In genomic region chr17:61621317-61621716, GRCh38 we compare ENCODE assay signal across 38 cellular contexts. TPM values are rescaled to one million over a fixed set of nuclear protein-coding genes. Genes with fewer than 3 reads are reported as not detected.
"Had no signal": no experiment of that assay in that cellular context is flagged by ENCODE, and none has a peak within 500 bp of the region (broad histone marks: within the 10 kb centered on the region; RNA-seq: fewer than 3 reads in every experiment).

No MANE protein-coding gene starts in this region.

- H3K4me1 Mint-ChIP-seq: activated CD4-positive, alpha-beta memory T cell treated with anti-CD3 and anti-CD28 coated beads, Interleukin-2, amount 10 ng/mL, durations not matched to agents 7 days and 5 days; activated CD4-positive, alpha-beta T cell treated with anti-CD3 and anti-CD28 coated beads for 36 hours; activated CD4-positive, alpha-beta T cell treated with anti-CD3 and anti-CD28 coated beads, Interleukin-2, amount 10 ng/mL, durations not matched to agents 7 days and 5 days; activated CD8-positive, alpha-beta memory T cell treated with anti-CD3 and anti-CD28 coated beads, Interleukin-2, amount 10 ng/mL, durations not matched to agents 7 days and 5 days; activated naive CD4-positive, alpha-beta T cell treated with anti-CD3 and anti-CD28 coated beads, Interleukin-2, amount 10 ng/mL, durations not matched to agents 7 days and 5 days; activated naive CD4-positive, alpha-beta T cell treated with anti-CD3 and anti-CD28 coated beads, Interleukin-2, amount 50 U/mL, for 24 hours; activated naive CD8-positive, alpha-beta T cell treated with anti-CD3 and anti-CD28 coated beads, Interleukin-2, amount 10 ng/mL, durations not matched to agents 7 days and 5 days; activated naive CD8-positive, alpha-beta T cell treated with anti-CD3 and anti-CD28 coated beads, Interleukin-2, amount 50 U/mL, for 24 hours; brain; central memory CD8-positive, alpha-beta T cell had no signal

- H3K4me3 ChIP-seq: ascending aorta, cardiac muscle cell had no signal

- H3K27ac Mint-ChIP-seq: activated CD4-positive, alpha-beta memory T cell treated with anti-CD3 and anti-CD28 coated beads, Interleukin-2, amount 10 ng/mL, durations not matched to agents 7 days and 5 days; activated CD4-positive, alpha-beta T cell treated with anti-CD3 and anti-CD28 coated beads for 36 hours; activated CD4-positive, alpha-beta T cell treated with anti-CD3 and anti-CD28 coated beads, Interleukin-2, amount 10 ng/mL, durations not matched to agents 7 days and 5 days; activated CD8-positive, alpha-beta memory T cell treated with anti-CD3 and anti-CD28 coated beads, Interleukin-2, amount 10 ng/mL, durations not matched to agents 7 days and 5 days; activated CD8-positive, alpha-beta T cell treated with anti-CD3 and anti-CD28 coated beads, Interleukin-2, amount 10 ng/mL, durations not matched to agents 7 days and 5 days; activated naive CD4-positive, alpha-beta T cell treated with anti-CD3 and anti-CD28 coated beads, Interleukin-2, amount 10 ng/mL, durations not matched to agents 7 days and 5 days; activated naive CD4-positive, alpha-beta T cell treated with anti-CD3 and anti-CD28 coated beads, Interleukin-2, amount 50 U/mL, for 24 hours; activated naive CD8-positive, alpha-beta T cell; activated naive CD8-positive, alpha-beta T cell treated with anti-CD3 and anti-CD28 coated beads, Interleukin-2, amount 10 ng/mL, durations not matched to agents 7 days and 5 days; activated naive CD8-positive, alpha-beta T cell treated with anti-CD3 and anti-CD28 coated beads, Interleukin-2, amount 50 U/mL, for 24 hours; activated T-cell treated with anti-CD3 and anti-CD28 coated beads, Interleukin-2, amount 50 U/mL, for 24 hours; activated T-helper 2 cell treated with anti-CD3 and anti-CD28 coated beads, Interferon-gamma antibody, Interleukin-2, Interleukin-4, amounts not matched to agents 10 μg/mL and 5 μg/mL and 100 μg/mL, durations not matched to agents 14 hours and 24 hours and 36 hours; brain; T-helper 1 cell treated with Interleukin-12 subunit alpha and Interleukin-12 subunit beta and Interleukin-4 antibody, amounts not matched to agents 30 μg/mL and 1 μg/mL, for 36 hours; T-helper 2 cell treated with Interferon-gamma antibody and Interleukin-4, amounts not matched to agents 5 μg/mL and 100 μg/mL, for 36 hours; WTC11 had no signal

- H3K4me3 Mint-ChIP-seq: activated CD4-positive, alpha-beta memory T cell treated with anti-CD3 and anti-CD28 coated beads, Interleukin-2, amount 10 ng/mL, durations not matched to agents 7 days and 5 days; activated CD4-positive, alpha-beta T cell treated with anti-CD3 and anti-CD28 coated beads for 36 hours; activated CD4-positive, alpha-beta T cell treated with anti-CD3 and anti-CD28 coated beads, Interleukin-2, amount 10 ng/mL, durations not matched to agents 7 days and 5 days; activated CD8-positive, alpha-beta memory T cell treated with anti-CD3 and anti-CD28 coated beads, Interleukin-2, amount 10 ng/mL, durations not matched to agents 7 days and 5 days; activated CD8-positive, alpha-beta T cell treated with anti-CD3 and anti-CD28 coated beads, Interleukin-2, amount 10 ng/mL, durations not matched to agents 7 days and 5 days; activated naive CD4-positive, alpha-beta T cell treated with anti-CD3 and anti-CD28 coated beads, Interleukin-2, amount 10 ng/mL, durations not matched to agents 7 days and 5 days; activated naive CD4-positive, alpha-beta T cell treated with anti-CD3 and anti-CD28 coated beads, Interleukin-2, amount 50 U/mL, for 24 hours; activated naive CD8-positive, alpha-beta T cell; activated naive CD8-positive, alpha-beta T cell treated with anti-CD3 and anti-CD28 coated beads, Interleukin-2, amount 10 ng/mL, durations not matched to agents 7 days and 5 days; activated naive CD8-positive, alpha-beta T cell treated with anti-CD3 and anti-CD28 coated beads, Interleukin-2, amount 50 U/mL, for 24 hours; activated T-cell treated with anti-CD3 and anti-CD28 coated beads, Interleukin-2, amount 50 U/mL, for 24 hours; brain; central memory CD8-positive, alpha-beta T cell; T-helper 1 cell treated with Interleukin-12 subunit alpha and Interleukin-12 subunit beta and Interleukin-4 antibody, amounts not matched to agents 30 μg/mL and 1 μg/mL, for 36 hours; T-helper 2 cell treated with Interferon-gamma antibody and Interleukin-4, amounts not matched to agents 5 μg/mL and 100 μg/mL, for 36 hours; WTC11 had no signal

- H3K27me3 ChIP-seq: ascending aorta, cardiac muscle cell had no signal

- H3K36me3 Mint-ChIP-seq: activated naive CD4-positive, alpha-beta T cell treated with anti-CD3 and anti-CD28 coated beads, Interleukin-2, amount 50 U/mL, for 24 hours; activated naive CD8-positive, alpha-beta T cell had no signal

- DNase-seq: activated CD4-positive, alpha-beta memory T cell treated with anti-CD3 and anti-CD28 coated beads, Interleukin-2, amount 10 ng/mL, durations not matched to agents 7 days and 5 days; activated CD4-positive, alpha-beta T cell treated with anti-CD3 and anti-CD28 coated beads for 1 hour; activated CD4-positive, alpha-beta T cell treated with anti-CD3 and anti-CD28 coated beads for 36 hours; activated CD4-positive, alpha-beta T cell treated with anti-CD3 and anti-CD28 coated beads for 48 hours; activated CD4-positive, alpha-beta T cell treated with anti-CD3 and anti-CD28 coated beads, Interleukin-2, amount 10 ng/mL, durations not matched to agents 7 days and 5 days; activated CD4-positive, alpha-beta T cell treated with anti-CD3 and anti-CD28 coated beads, Interleukin-2, amount 50 U/mL, for 48 hours; activated CD4-positive, CD25-positive, alpha-beta regulatory T cell; activated CD8-positive, alpha-beta memory T cell treated with anti-CD3 and anti-CD28 coated beads for 24 hours; activated CD8-positive, alpha-beta memory T cell treated with anti-CD3 and anti-CD28 coated beads, Interleukin-2, amount 10 ng/mL, durations not matched to agents 7 days and 5 days; activated CD8-positive, alpha-beta memory T cell treated with anti-CD3 and anti-CD28 coated beads, Interleukin-2, amount 50 U/mL, for 48 hours; activated CD8-positive, alpha-beta T cell treated with anti-CD3 and anti-CD28 coated beads, Interleukin-2, amount 10 ng/mL, durations not matched to agents 7 days and 5 days; activated effector memory CD4-positive, alpha-beta T cell treated with Interleukin-2 at 50 U/mL for 16 hours; activated gamma-delta T cell; activated naive CD4-positive, alpha-beta T cell treated with anti-CD3 and anti-CD28 coated beads, Interleukin-2, amount 10 ng/mL, durations not matched to agents 7 days and 5 days; activated naive CD4-positive, alpha-beta T cell treated with Interleukin-2 at 50 U/mL for 16 hours; activated naive CD8-positive, alpha-beta T cell treated with anti-CD3 and anti-CD28 coated beads, Interleukin-2, amount 10 ng/mL, durations not matched to agents 7 days and 5 days; activated naive CD8-positive, alpha-beta T cell treated with anti-CD3 and anti-CD28 coated beads, Interleukin-2, amount 50 U/mL, for 24 hours; activated T-cell treated with anti-CD3 and anti-CD28 coated beads, Interleukin-2, amount 50 U/mL, for 24 hours; activated T-cell treated with anti-CD3 and anti-CD28 coated beads, Interleukin-2, amount 50 U/mL, for 48 hours; amygdala; anterior cingulate cortex; caudate nucleus; cerebellar nuclear complex; T-helper 1 cell; T-helper 9 cell; WERI-Rb-1 had no signal

- H3K36me3 ChIP-seq: ascending aorta, cardiac muscle cell, WERI-Rb-1 had no signal

- H3K27ac ChIP-seq: ascending aorta, cardiac muscle cell, WERI-Rb-1 had no signal

- H3K4me1 ChIP-seq: ascending aorta had no signal

- ATAC-seq: activated CD4-positive, alpha-beta T cell treated with anti-CD3 and anti-CD28 coated beads for 36 hours; activated CD4-positive, CD25-positive, alpha-beta regulatory T cell treated with anti-CD3 and anti-CD28 coated beads, Interleukin-2, amount 50 U/mL, for 24 hours; activated CD8-positive, alpha-beta memory T cell treated with anti-CD3 and anti-CD28 coated beads, Interleukin-2, amount 10 ng/mL, durations not matched to agents 7 days and 5 days; activated CD8-positive, alpha-beta T cell treated with anti-CD3 and anti-CD28 coated beads, Interleukin-2, amount 10 ng/mL, durations not matched to agents 7 days and 5 days; activated naive CD8-positive, alpha-beta T cell treated with anti-CD3 and anti-CD28 coated beads, Interleukin-2, amount 50 U/mL, for 24 hours; WTC11 had no signal

RNA-seq across cellular contexts. Expression of gene NACA2, which starts 30.3 kb away (rescaled TPM):
- total RNA-seq: activated CD4-positive, alpha-beta memory T cell treated with anti-CD3 and anti-CD28 coated beads, Interleukin-2, amount 10 ng/mL, durations not matched to agents 7 days and 5 days; activated CD4-positive, alpha-beta T cell treated with anti-CD3 and anti-CD28 coated beads for 36 hours; activated CD8-positive, alpha-beta memory T cell treated with anti-CD3 and anti-CD28 coated beads, Interleukin-2, amount 10 ng/mL, durations not matched to agents 7 days and 5 days; activated CD8-positive, alpha-beta T cell treated with anti-CD3 and anti-CD28 coated beads, Interleukin-2, amount 10 ng/mL, durations not matched to agents 7 days and 5 days; activated naive CD8-positive, alpha-beta T cell treated with anti-CD3 and anti-CD28 coated beads, Interleukin-2, amount 10 ng/mL, durations not matched to agents 7 days and 5 days; activated T-helper 2 cell treated with anti-CD3 and anti-CD28 coated beads, Interferon-gamma antibody, Interleukin-2, Interleukin-4, amounts not matched to agents 10 μg/mL and 5 μg/mL and 100 μg/mL, durations not matched to agents 14 hours and 24 hours and 36 hours; ascending aorta; bronchial epithelial cell; cardiac muscle cell; WTC11 had no signal
- polyA plus RNA-seq: cardiac muscle cell had no signal
